ENCODE assay signal across 16 cellular contexts in genomic region chr1:35288761-35289160, GRCh38. TPM values are rescaled to one million over a fixed set of nuclear protein-coding genes. Genes with fewer than 3 reads are reported as not detected.
DNase-seq lines count a peak whose midpoint lies in the region; ATAC-seq and TF ChIP-seq lines count a peak whose summit lies in the region.
"Had no signal": no experiment of that assay in that cellular context is flagged by ENCODE, and none has a peak within 500 bp of the region (broad histone marks: within the 10 kb centered on the region; RNA-seq: fewer than 3 reads in every experiment).

No MANE protein-coding gene starts in this region.

- peaks cover 11 to 15% of the 10 kb centered on the region in 2 donors for H3K36me3 Mint-ChIP-seq in CD4-positive, alpha-beta memory T cell

- H3K4me3 ChIP-seq in choroid plexus epithelial cell (ENCODE audit: low read depth, low read length) (no peak overlapping the region), mesenchymal stem cell (ENCODE audit: insufficient read depth in 1 of 2, low read depth in 1 of 2, low read length in 2 of 2) (peak overlapping the region in 1 of 2 experiments; percentile 31)
- H3K4me3 ChIP-seq in CD4-positive, alpha-beta memory T cell (ENCODE audit: low read length in 2 of 2) = no peak overlapping the region
- H3K4me3 ChIP-seq: colonic mucosa, right atrium auricular region had no signal

- H3K18ac ChIP-seq in mesenchymal stem cell (ENCODE audit: low read depth in 1 of 2, low read length in 2 of 2) = no peak overlapping the region

- H3K23ac ChIP-seq in mesenchymal stem cell (ENCODE audit: low read length in 2 of 2) = no peak overlapping the region

- no peak overlapping the region for H2BK12ac ChIP-seq in mesenchymal stem cell (ENCODE audit: low read length in 2 of 2)

- H3K4me1 Mint-ChIP-seq in CD4-positive, alpha-beta memory T cell = peaks cover 28 to 50% (median 40%) of the 10 kb centered on the region in 4 donors

- peak; percentile 59 for DNase-seq in Caki2 (ENCODE audit: low read depth)
- peak; percentile 12 for DNase-seq in RKO (ENCODE audit: low spot score)
- peak; percentile 46 for DNase-seq in choroid plexus epithelial cell (ENCODE audit: low read depth)
- DNase-seq in mesenchymal stem cell = peak; percentile 54
- DNase-seq in CD4-positive, alpha-beta memory T cell = no peak
- DNase-seq in NCI-H2107 treated with DMSO at 0.1 percent for 48 hours (lab: John Stamatoyannopoulos, UW; ENCODE audit: unreplicated experiment) = no peak
- DNase-seq: activated naive CD4-positive, alpha-beta T cell treated with anti-CD3 and anti-CD28 coated beads, Interleukin-2, amount 10 ng/mL, durations not matched to agents 7 days and 5 days; colonic mucosa; DND-41; NCI-H1417; NCI-H446 treated with DMSO at 0.1 percent for 48 hours; stimulated activated CD4-positive, alpha-beta T cell treated with anti-CD3 and anti-CD28 coated beads, Interleukin-4, amount 100 ng/mL, for 4 hours had no signal

- no peak overlapping the region for H2BK15ac ChIP-seq in mesenchymal stem cell (ENCODE audit: low read depth, poor library complexity, severe bottlenecking)

- H3K9me3 Mint-ChIP-seq in CD4-positive, alpha-beta memory T cell = no peaks in the 10 kb centered on the region

- H4K91ac ChIP-seq in mesenchymal stem cell (ENCODE audit: low read length) = no peak overlapping the region

- H3K4me1 ChIP-seq in mesenchymal stem cell (ENCODE audit: control insufficient read depth, insufficient read depth, low read depth, low read length) = no peaks in the 10 kb centered on the region
- peaks cover 28% of the 10 kb centered on the region for H3K4me1 ChIP-seq in CD4-positive, alpha-beta memory T cell (ENCODE audit: insufficient read depth, low read length)
- H3K4me1 ChIP-seq: colonic mucosa had no signal

- H3K36me3 ChIP-seq in mesenchymal stem cell (ENCODE audit: control insufficient read depth in 1 of 2, insufficient read depth in 2 of 2, low read depth in 1 of 2, low read length in 2 of 2) = peaks cover 12 to 26% of the 10 kb centered on the region in 2 experiments
- H3K36me3 ChIP-seq in CD4-positive, alpha-beta memory T cell (ENCODE audit: insufficient read depth, low read length) = no peaks in the 10 kb centered on the region
- H3K36me3 ChIP-seq: colonic mucosa had no signal

- H3K79me1 ChIP-seq in mesenchymal stem cell (replicated peaks; ENCODE audit: low read length, poor library complexity, severe bottlenecking) = peaks cover 14% of the 10 kb centered on the region

- H3K4me3 Mint-ChIP-seq in CD4-positive, alpha-beta memory T cell = no peak overlapping the region
- H3K4me3 Mint-ChIP-seq: activated naive CD4-positive, alpha-beta T cell treated with anti-CD3 and anti-CD28 coated beads, Interleukin-2, amount 10 ng/mL, durations not matched to agents 7 days and 5 days; stimulated activated naive CD8-positive, alpha-beta T cell treated with anti-CD3 and anti-CD28 coated beads, Interleukin-15, Interleukin-2, amounts not matched to agents 100 ng/mL and 50 ng/mL, for 24 hours had no signal

- POLR2A ChIA-PET in CD4-positive, alpha-beta memory T cell (lab: Charles Lee; ENCODE audit: partially characterized antibody) = no interaction called here

- H3K14ac ChIP-seq in mesenchymal stem cell (ENCODE audit: low read length in 2 of 2) = no peak overlapping the region

- H3K27ac ChIP-seq in mesenchymal stem cell (ENCODE audit: low read length, poor library complexity, severe bottlenecking) = peak overlapping the region; percentile 68
- no peak overlapping the region for H3K27ac ChIP-seq in CD4-positive, alpha-beta memory T cell (ENCODE audit: low read depth, low read length)
- H3K27ac ChIP-seq: colonic mucosa had no signal

- no peak for TF ChIP-seq CTCF in choroid plexus epithelial cell (conservative IDR thresholded peaks at IDR 0.05; ENCODE audit: low read depth, low read length)

- in situ Hi-C loops in Caki2 (cut with HindIII; ENCODE audit: low pct_unique_long_range_greater_than_20kb, low sequenced_read_pairs) = no loop called here

- no peak overlapping the region for H2BK120ac ChIP-seq in mesenchymal stem cell (ENCODE audit: low read depth, low read length)

- intact Hi-C loops in CD4-positive, alpha-beta memory T cell (cut with micrococcal nuclease) = loop anchor here (5.0 kb wide), 1 partner anchor 96 kb away; the partner anchor contains the start of gene SFPQ

- no peak overlapping the region for H2BK5ac ChIP-seq in mesenchymal stem cell (ENCODE audit: low read depth, low read length, poor library complexity, severe bottlenecking)

- H4K8ac ChIP-seq in mesenchymal stem cell (ENCODE audit: low read length) = no peak overlapping the region

- no peak overlapping the region for H2AFZ ChIP-seq in mesenchymal stem cell (ENCODE audit: low read depth, low read length)

- peak overlapping the region; percentile 89 for H3K9ac ChIP-seq in mesenchymal stem cell (ENCODE audit: low read length)

- no peak overlapping the region for H3K4ac ChIP-seq in mesenchymal stem cell (ENCODE audit: low read depth in 1 of 2, low read length in 2 of 2)

- no peak overlapping the region for H2AK5ac ChIP-seq in mesenchymal stem cell (ENCODE audit: low read length, severe bottlenecking)

- no peaks in the 10 kb centered on the region for H3K27me3 ChIP-seq in mesenchymal stem cell (ENCODE audit: control insufficient read depth in 1 of 2, insufficient read depth in 1 of 2, low read length in 2 of 2)
- no peaks in the 10 kb centered on the region for H3K27me3 ChIP-seq in CD4-positive, alpha-beta memory T cell (ENCODE audit: insufficient read depth, low read length)
- H3K27me3 ChIP-seq: colonic mucosa, right atrium auricular region had no signal

- ATAC-seq in HG03135 (IDR thresholded peaks at IDR 0.05; ENCODE audit: unreplicated experiment) (no peak), HG03139 (IDR thresholded peaks at IDR 0.05; ENCODE audit: unreplicated experiment) (no peak)

- peak overlapping the region in 1 of 7 donors; percentile 5 for H3K27ac Mint-ChIP-seq in CD4-positive, alpha-beta memory T cell
- H3K27ac Mint-ChIP-seq: activated naive CD4-positive, alpha-beta T cell treated with anti-CD3 and anti-CD28 coated beads, Interleukin-2, amount 10 ng/mL, durations not matched to agents 7 days and 5 days; stimulated activated naive CD8-positive, alpha-beta T cell treated with anti-CD3 and anti-CD28 coated beads, Interleukin-15, Interleukin-2, amounts not matched to agents 100 ng/mL and 50 ng/mL, for 24 hours had no signal

- no peaks in the 10 kb centered on the region for H3K27me3 Mint-ChIP-seq in CD4-positive, alpha-beta memory T cell
- H3K27me3 Mint-ChIP-seq: activated naive CD4-positive, alpha-beta T cell treated with anti-CD3 and anti-CD28 coated beads, Interleukin-2, amount 10 ng/mL, durations not matched to agents 7 days and 5 days; stimulated activated naive CD8-positive, alpha-beta T cell treated with anti-CD3 and anti-CD28 coated beads, Interleukin-15, Interleukin-2, amounts not matched to agents 100 ng/mL and 50 ng/mL, for 24 hours had no signal

- H3K9me3 ChIP-seq in mesenchymal stem cell (ENCODE audit: control insufficient read depth, low read length) = peaks cover 6% of the 10 kb centered on the region
- H3K9me3 ChIP-seq in CD4-positive, alpha-beta memory T cell (ENCODE audit: control insufficient read depth in 1 of 2, low read length in 2 of 2) = no peaks in the 10 kb centered on the region
- H3K9me3 ChIP-seq: colonic mucosa had no signal

- CTCF ChIA-PET in CD4-positive, alpha-beta memory T cell (lab: Charles Lee; ENCODE audit: partially characterized antibody) = interaction anchor here (1.3 to 1.6 kb wide), 2 partner anchors 10 to 87 kb away, joined by 3 to 5 read pairs; no protein-coding TSS in a partner anchor

- no peak overlapping the region for H3K4me2 ChIP-seq in mesenchymal stem cell (ENCODE audit: low read length, poor library complexity, severe bottlenecking)

RNA-seq across cellular contexts. Expression of gene ZMYM4, which starts 20.3 kb away (rescaled TPM):
- total RNA-seq in Caki2 (2014; rRNA removed; shearing (Covaris generic); ENCODE audit: low replicate concordance) = 9.7 and 12.3 TPM in 2 replicates
- 23.3 TPM for polyA plus RNA-seq in mesenchymal stem cell (2013, experiment 1 of 2)
- polyA plus RNA-seq in mesenchymal stem cell (2013, experiment 2 of 2) = 21.7 TPM
- 10 to 100 TPM; 41.8 to 41.9 TPM for total RNA-seq in CD4-positive, alpha-beta memory T cell
- polyA plus RNA-seq in CD4-positive, alpha-beta memory T cell = 10 to 100 TPM; 13.8 to 27.2 TPM

Comparison
In these comparisons a context has a peak if more than half of its experiments do, and no peak if none do; other contexts are left out.
1. DNase-seq: peak in Caki2 (single experiment), RKO (single experiment), choroid plexus epithelial cell (single experiment) and mesenchymal stem cell (single experiment); none in CD4-positive, alpha-beta memory T cell (0 of 5) and NCI-H2107 treated with DMSO at 0.1 percent for 48 hours (single experiment).